Comparison of ENCODE assay signal across 1 cellular context in genomic region chr1:161502641-161503393, GRCh38.
TF ChIP-seq lines count a peak whose summit lies in the region.

No MANE protein-coding gene starts in this region.

TF ChIP-seq in K562, 482 proteins besides CTCF, POLR2A, EP300 and RAD21 (continued from another document and continues in another):
- TF ChIP-seq, protein P1, sequence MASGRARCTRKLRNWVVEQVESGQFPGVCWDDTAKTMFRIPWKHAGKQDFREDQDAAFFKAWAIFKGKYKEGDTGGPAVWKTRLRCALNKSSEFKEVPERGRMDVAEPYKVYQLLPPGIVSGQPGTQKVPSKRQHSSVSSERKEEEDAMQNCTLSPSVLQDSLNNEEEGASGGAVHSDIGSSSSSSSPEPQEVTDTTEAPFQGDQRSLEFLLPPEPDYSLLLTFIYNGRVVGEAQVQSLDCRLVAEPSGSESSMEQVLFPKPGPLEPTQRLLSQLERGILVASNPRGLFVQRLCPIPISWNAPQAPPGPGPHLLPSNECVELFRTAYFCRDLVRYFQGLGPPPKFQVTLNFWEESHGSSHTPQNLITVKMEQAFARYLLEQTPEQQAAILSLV (tag; IDR thresholded peaks at IDR 0.05): no peak
- TF ChIP-seq U2AF2 (optimal IDR thresholded peaks at IDR 0.05; ENCODE audit: low read depth, low read length): no peak
- peak; percentile 66; the same call in 1 of the 2 replicates for TF ChIP-seq NCOA1 (IDR thresholded peaks at IDR 0.05; ENCODE audit: low read depth)
- no peak for TF ChIP-seq SRSF7 (optimal IDR thresholded peaks at IDR 0.05; ENCODE audit: low read depth, low read length)
- peak; percentile 16; the same call in 1 of the 2 replicates for TF ChIP-seq NBN (IDR thresholded peaks at IDR 0.05; ENCODE audit: low read depth)
- no peak for TF ChIP-seq HNRNPH1 (optimal IDR thresholded peaks at IDR 0.05; ENCODE audit: low read depth, low read length)
- TF ChIP-seq ZNF707 (CRISPR knock-in tag; conservative IDR thresholded peaks at IDR 0.05): no peak
- no peak for TF ChIP-seq NCOA2 (IDR thresholded peaks at IDR 0.05; ENCODE audit: partially characterized antibody in 2 of 2)
- no peak for TF ChIP-seq RBFOX2 (IDR thresholded peaks at IDR 0.05; ENCODE audit: low read depth, low read length)
- no peak for TF ChIP-seq CBX2 (IDR thresholded peaks at IDR 0.05; ENCODE audit: insufficient read depth, low read length, poor library complexity, severe bottlenecking)
- peak; percentile 41; the same call in 1 of the 2 replicates for TF ChIP-seq ESRRA (IDR thresholded peaks at IDR 0.05; ENCODE audit: borderline replicate concordance, low read depth)
- TF ChIP-seq FOXK2 (conservative IDR thresholded peaks at IDR 0.05 in 1 of 2, IDR thresholded peaks at IDR 0.05 in 1 of 2; ENCODE audit: low read depth in 2 of 2): no peak
- TF ChIP-seq ZNF324 (CRISPR knock-in tag; IDR thresholded peaks at IDR 0.05): no peak
- no peak for TF ChIP-seq OTX1 (CRISPR knock-in tag; IDR thresholded peaks at IDR 0.05)
- TF ChIP-seq ZFP30 (CRISPR knock-in tag; IDR thresholded peaks at IDR 0.05; ENCODE audit: borderline replicate concordance): no peak
- TF ChIP-seq TEAD1 (CRISPR knock-in tag; IDR thresholded peaks at IDR 0.05): no peak
- TF ChIP-seq ZNF57 (CRISPR knock-in tag; IDR thresholded peaks at IDR 0.05): no peak
- TF ChIP-seq CHD4 (IDR thresholded peaks at IDR 0.05; ENCODE audit: insufficient read depth, insufficient replicate concordance, low read depth, low read length, poor library complexity, severe bottlenecking): no peak
- no peak for TF ChIP-seq ZNF121 (CRISPR knock-in tag; conservative IDR thresholded peaks at IDR 0.05)
- peak; percentile 56; the same call in 1 of the 2 replicates for TF ChIP-seq POLR2H (tag; IDR thresholded peaks at IDR 0.05; ENCODE audit: low read depth)
- TF ChIP-seq, protein P2, sequence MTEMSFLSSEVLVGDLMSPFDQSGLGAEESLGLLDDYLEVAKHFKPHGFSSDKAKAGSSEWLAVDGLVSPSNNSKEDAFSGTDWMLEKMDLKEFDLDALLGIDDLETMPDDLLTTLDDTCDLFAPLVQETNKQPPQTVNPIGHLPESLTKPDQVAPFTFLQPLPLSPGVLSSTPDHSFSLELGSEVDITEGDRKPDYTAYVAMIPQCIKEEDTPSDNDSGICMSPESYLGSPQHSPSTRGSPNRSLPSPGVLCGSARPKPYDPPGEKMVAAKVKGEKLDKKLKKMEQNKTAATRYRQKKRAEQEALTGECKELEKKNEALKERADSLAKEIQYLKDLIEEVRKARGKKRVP (CRISPR knock-in tag; IDR thresholded peaks at IDR 0.05): no peak
- TF ChIP-seq GABPB1 (CRISPR knock-in tag; IDR thresholded peaks at IDR 0.05): no peak
- no peak for TF ChIP-seq ZNF347 (CRISPR knock-in tag; IDR thresholded peaks at IDR 0.05; ENCODE audit: low read depth)
- TF ChIP-seq RFX5 (IDR thresholded peaks at IDR 0.05; ENCODE audit: low read depth, low read length): no peak
- TF ChIP-seq ARID3A (IDR thresholded peaks at IDR 0.05; ENCODE audit: borderline replicate concordance, low read depth, low read length): peak; percentile 85; the same call in 1 of the 2 replicates
- no peak for TF ChIP-seq ZNF551 (CRISPR knock-in tag; IDR thresholded peaks at IDR 0.05)
- TF ChIP-seq ZNF592 (IDR thresholded peaks at IDR 0.05): 0 out of 2 replicates have a peak, but pooled peaks have one; percentile 19
- TF ChIP-seq BMI1 (IDR thresholded peaks at IDR 0.05; ENCODE audit: low read length): no peak
- no peak for TF ChIP-seq THAP12 (CRISPR knock-in tag; IDR thresholded peaks at IDR 0.05)
- TF ChIP-seq, protein P3, sequence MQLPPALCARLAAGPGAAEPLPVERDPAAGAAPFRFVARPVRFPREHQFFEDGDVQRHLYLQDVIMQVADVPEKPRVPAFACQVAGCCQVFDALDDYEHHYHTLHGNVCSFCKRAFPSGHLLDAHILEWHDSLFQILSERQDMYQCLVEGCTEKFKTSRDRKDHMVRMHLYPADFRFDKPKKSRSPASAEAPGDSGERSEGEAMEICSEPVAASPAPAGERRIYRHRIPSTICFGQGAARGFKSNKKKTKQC (CRISPR knock-in tag; IDR thresholded peaks at IDR 0.05): no peak
- no peak for TF ChIP-seq ZNF239 (CRISPR knock-in tag; IDR thresholded peaks at IDR 0.05)
- TF ChIP-seq ZNF696 (CRISPR knock-in tag; conservative IDR thresholded peaks at IDR 0.05): no peak
- no peak for TF ChIP-seq CREB3 (tag; conservative IDR thresholded peaks at IDR 0.05; ENCODE audit: low read depth)
- no peak for TF ChIP-seq ZNF217 (CRISPR knock-in tag; IDR thresholded peaks at IDR 0.05)
- no peak for TF ChIP-seq MYBL2 (IDR thresholded peaks at IDR 0.05; ENCODE audit: low read depth)
- TF ChIP-seq MYBL2 (CRISPR knock-in tag; IDR thresholded peaks at IDR 0.05; ENCODE audit: borderline replicate concordance): no peak
- TF ChIP-seq STAT5A (IDR thresholded peaks at IDR 0.05; ENCODE audit: borderline replicate concordance, low read length): peak; percentile 87
- TF ChIP-seq SMARCB1 (IDR thresholded peaks at IDR 0.05; ENCODE audit: insufficient read length, low read depth): no peak
- no peak for TF ChIP-seq HBP1 (CRISPR knock-in tag; IDR thresholded peaks at IDR 0.05)
- TF ChIP-seq PML (IDR thresholded peaks at IDR 0.05; ENCODE audit: low read length): peak; percentile 78; the same call in 1 of the 2 replicates
- TF ChIP-seq ZC3H4 (CRISPR knock-in tag; IDR thresholded peaks at IDR 0.05; ENCODE audit: borderline replicate concordance): no peak
- no peak for TF ChIP-seq ZC3H8 (IDR thresholded peaks at IDR 0.05)
- TF ChIP-seq CEBPG (CRISPR knock-in tag; IDR thresholded peaks at IDR 0.05): no peak
- TF ChIP-seq CEBPG (tag; conservative IDR thresholded peaks at IDR 0.05 in 1 of 2, IDR thresholded peaks at IDR 0.05 in 1 of 2): peak in 1 of 2 experiments; percentile 69; a peak in 2 of 4 replicates
- peak; percentile 91 for TF ChIP-seq SMARCE1 (IDR thresholded peaks at IDR 0.05)
- TF ChIP-seq RBM39 (optimal IDR thresholded peaks at IDR 0.05; ENCODE audit: low read depth, low read length): no peak
- TF ChIP-seq PPARD (CRISPR knock-in tag; IDR thresholded peaks at IDR 0.05): no peak
- TF ChIP-seq FIP1L1 (IDR thresholded peaks at IDR 0.05; ENCODE audit: low read depth, low read length, poor library complexity, severe bottlenecking): no peak
- TF ChIP-seq TRIM24 (IDR thresholded peaks at IDR 0.05): no peak; a peak in 1 of 4 replicates
- TF ChIP-seq FOXA3 (CRISPR knock-in tag; conservative IDR thresholded peaks at IDR 0.05 in 1 of 2, IDR thresholded peaks at IDR 0.05 in 1 of 2): no peak
- no peak for TF ChIP-seq KLF1 (tag; IDR thresholded peaks at IDR 0.05)
- no peak for TF ChIP-seq CBX5 (IDR thresholded peaks at IDR 0.05; ENCODE audit: borderline replicate concordance, low read depth)
- TF ChIP-seq ERF (CRISPR knock-in tag; IDR thresholded peaks at IDR 0.05): no peak
- TF ChIP-seq TSC22D4 (tag; IDR thresholded peaks at IDR 0.05): no peak
- TF ChIP-seq JUND (IDR thresholded peaks at IDR 0.05; ENCODE audit: borderline replicate concordance, low read depth, low read length): peak; percentile 96
- peak; percentile 93; the same call in 1 of the 3 replicates for TF ChIP-seq JUND (tag; IDR thresholded peaks at IDR 0.05; ENCODE audit: borderline replicate concordance, low read depth, low read length)
- TF ChIP-seq C11orf30 (IDR thresholded peaks at IDR 0.05; ENCODE audit: low read depth): peak; percentile 80
- no peak; the same call in 1 of the 2 replicates for TF ChIP-seq BCL6 (CRISPR knock-in tag; IDR thresholded peaks at IDR 0.05)
- TF ChIP-seq, protein P4, sequence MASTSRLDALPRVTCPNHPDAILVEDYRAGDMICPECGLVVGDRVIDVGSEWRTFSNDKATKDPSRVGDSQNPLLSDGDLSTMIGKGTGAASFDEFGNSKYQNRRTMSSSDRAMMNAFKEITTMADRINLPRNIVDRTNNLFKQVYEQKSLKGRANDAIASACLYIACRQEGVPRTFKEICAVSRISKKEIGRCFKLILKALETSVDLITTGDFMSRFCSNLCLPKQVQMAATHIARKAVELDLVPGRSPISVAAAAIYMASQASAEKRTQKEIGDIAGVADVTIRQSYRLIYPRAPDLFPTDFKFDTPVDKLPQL (IDR thresholded peaks at IDR 0.05; ENCODE audit: extremely low read depth, insufficient read length): no peak
- TF ChIP-seq PCBP2 (IDR thresholded peaks at IDR 0.05; ENCODE audit: low read depth, low read length, poor library complexity, severe bottlenecking): no peak
- peak; percentile 86 for TF ChIP-seq ETV5 (CRISPR knock-in tag; IDR thresholded peaks at IDR 0.05; ENCODE audit: low read depth)
- TF ChIP-seq ZNF75A (CRISPR knock-in tag; IDR thresholded peaks at IDR 0.05): no peak
